Comparison of ENCODE assay signal across 8 cellular contexts in the genomic region with DNA sequence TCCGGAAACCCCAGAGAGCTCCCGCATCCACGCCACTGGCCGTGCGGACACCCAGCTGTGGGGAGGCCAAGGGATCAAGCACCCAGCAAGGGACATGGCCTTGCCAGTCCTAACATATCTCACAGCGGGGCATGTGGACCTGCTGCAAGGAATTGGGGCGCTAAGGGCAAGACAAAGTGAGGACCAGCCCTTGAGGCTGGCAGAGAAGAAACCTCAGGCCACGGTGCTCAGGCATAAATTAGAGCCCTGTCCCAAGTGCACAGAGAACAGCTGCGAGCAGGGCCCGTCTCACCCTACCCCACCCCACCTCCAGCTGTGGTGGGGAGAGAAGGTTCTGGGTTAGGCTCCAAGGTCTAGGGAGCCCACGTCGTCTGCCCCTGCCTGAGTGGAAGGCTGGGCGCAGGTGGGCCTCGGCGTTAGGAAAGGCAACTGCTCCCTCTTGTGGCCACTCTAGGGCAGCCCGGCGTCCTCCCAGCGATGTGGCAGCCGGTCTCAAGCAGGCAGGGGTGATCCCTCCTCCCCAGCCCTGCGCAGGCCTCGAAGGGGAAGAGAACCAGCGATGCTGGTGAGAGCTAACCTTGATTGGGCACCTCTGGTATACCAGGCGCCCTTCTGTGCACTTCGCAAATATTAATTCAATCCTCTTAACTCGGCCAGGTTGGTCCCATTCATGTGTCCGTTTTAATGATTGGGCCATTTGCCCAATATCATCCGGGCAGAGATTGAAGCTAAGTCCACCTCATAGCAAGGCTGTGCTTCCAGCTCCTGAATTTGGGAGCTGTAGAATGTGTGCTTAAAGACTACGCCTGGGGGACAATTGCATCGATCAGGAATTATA.
DNase-seq lines count a peak whose midpoint lies in the region; ATAC-seq, FAIRE-seq and TF ChIP-seq lines count a peak whose summit lies in the region.

No MANE protein-coding gene starts in this region.

- FAIRE-seq in urothelium cell line (lab: Jason Lieb, UNC), result peak; percentile 97

- no peaks in the 10 kb centered on the region for H3K27me3 ChIP-seq in A673 (replicated peaks; ENCODE audit: insufficient read depth, low read depth, low read length, poor library complexity)

- no peak overlapping the region for H3K4me3 ChIP-seq in A673 (ENCODE audit: low read depth, low read length, poor library complexity, severe bottlenecking)

- POLR2A ChIA-PET in A673 (lab: Charles Lee; ENCODE audit: low non-redundant PET), result no interaction called here

- H3K36me3 ChIP-seq in A673 (ENCODE audit: insufficient read depth, low read length, poor library complexity, severe bottlenecking), result no peaks in the 10 kb centered on the region

- BruUV-seq in A673 (replicated peaks; lab: Mats Ljungman, UMichigan), result no TSS peak

- H3K27ac ChIP-seq in A673 (ENCODE audit: low read depth, low read length, poor library complexity, severe bottlenecking), result no peak overlapping the region

- intact Hi-C loops in A673 (cut with micrococcal nuclease; ENCODE audit: unreplicated experiment), result loop anchor here (2.0 to 5.0 kb wide), 2 partner anchors 84 to 320 kb away; no protein-coding TSS in a partner anchor
- intact Hi-C loops in posterior cingulate gyrus (cut with DNase I), result loop anchor here (1.0 to 2.0 kb wide), 2 partner anchors 86 to 319 kb away; no protein-coding TSS in a partner anchor

- no peaks in the 10 kb centered on the region for H3K4me1 ChIP-seq in A673 (ENCODE audit: insufficient read depth, low read length, poor library complexity, severe bottlenecking)

- H3K9me3 ChIP-seq in A673 (ENCODE audit: low read depth, low read length, poor library complexity, severe bottlenecking), result no peaks in the 10 kb centered on the region

- peak; percentile 50 for ATAC-seq in GM18520 (IDR thresholded peaks at IDR 0.05; ENCODE audit: unreplicated experiment)

- TF ChIP-seq CTCF in A673 (conservative IDR thresholded peaks at IDR 0.05; ENCODE audit: low read depth, low read length), result peak; percentile 96

- CTCF ChIA-PET in A673 (lab: Charles Lee), result interaction anchor here (1.0 to 2.6 kb wide), 6 partner anchors 11 to 319 kb away, joined by 3 to 19 read pairs (median 6); no protein-coding TSS in a partner anchor

- DNase-seq in A673 (ENCODE audit: low spot score) (peak; percentile 78), LHCN-M2 (ENCODE audit: low read depth) (peak; percentile 52), SK-N-DZ (ENCODE audit: low spot score) (peak; percentile 76), glomerular visceral epithelial cell (ENCODE audit: extremely low spot score) (peak; percentile 75), posterior cingulate gyrus (peak; percentile 69 to 97 (median 85)), urothelium cell line (ENCODE audit: low spot score) (peak; percentile 95)
- DNase-seq in activated gamma-delta T cell treated with anti-CD3 and anti-CD28 coated beads, Interleukin-2, amount 50 U/mL, for 16 hours (ENCODE audit: low read depth), result peak; percentile 54
